6 cellular contexts compared by ENCODE assay signal in genomic region chr22:26853071-26853470, GRCh38.
"Had no signal": no experiment of that assay in that cellular context is flagged by ENCODE, and none has a peak within 500 bp of the region (broad histone marks: within the 10 kb centered on the region; RNA-seq: fewer than 3 reads in every experiment).

No MANE protein-coding gene starts in this region.

- ATAC-seq: HepG2, K562 had no signal

- DNase-seq: IMR-90, KBM-7, KG1 had no signal

- H3K27ac ChIP-seq: HL-60 had no signal

- H3K4me3 ChIP-seq: K562 had no signal
